1 cellular context compared by ENCODE assay signal in the genomic region with DNA sequence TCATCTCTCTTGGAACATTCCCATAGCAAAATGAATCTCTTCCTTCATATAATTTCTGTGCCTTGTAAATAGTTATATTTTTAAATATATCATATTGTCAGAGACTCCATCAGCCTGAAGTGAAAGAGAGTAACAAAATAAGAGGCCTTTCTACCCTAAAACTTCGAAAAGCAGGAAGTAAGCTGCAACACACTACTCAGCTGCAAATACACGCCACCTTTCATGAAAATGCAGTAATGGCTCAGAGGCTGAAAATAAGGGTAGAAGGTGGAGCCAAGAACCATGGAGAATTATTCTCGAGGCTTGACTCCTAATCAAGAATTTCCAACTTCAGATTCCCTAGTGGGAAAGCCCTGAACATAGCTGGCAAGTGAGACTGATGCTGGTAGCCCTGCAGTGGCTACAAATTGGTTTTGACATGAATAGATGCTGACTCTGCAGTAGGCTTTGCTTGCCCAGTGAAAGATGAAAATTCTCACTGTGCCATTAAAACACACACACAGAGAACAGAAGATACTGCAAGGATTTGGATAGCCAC.
TF ChIP-seq lines count a peak whose summit lies in the region.

No MANE protein-coding gene starts in this region.

TF ChIP-seq in GM23338, 12 proteins besides CTCF, POLR2A, EP300 and RAD21 (continued from another document):
- TF ChIP-seq, protein P1, sequence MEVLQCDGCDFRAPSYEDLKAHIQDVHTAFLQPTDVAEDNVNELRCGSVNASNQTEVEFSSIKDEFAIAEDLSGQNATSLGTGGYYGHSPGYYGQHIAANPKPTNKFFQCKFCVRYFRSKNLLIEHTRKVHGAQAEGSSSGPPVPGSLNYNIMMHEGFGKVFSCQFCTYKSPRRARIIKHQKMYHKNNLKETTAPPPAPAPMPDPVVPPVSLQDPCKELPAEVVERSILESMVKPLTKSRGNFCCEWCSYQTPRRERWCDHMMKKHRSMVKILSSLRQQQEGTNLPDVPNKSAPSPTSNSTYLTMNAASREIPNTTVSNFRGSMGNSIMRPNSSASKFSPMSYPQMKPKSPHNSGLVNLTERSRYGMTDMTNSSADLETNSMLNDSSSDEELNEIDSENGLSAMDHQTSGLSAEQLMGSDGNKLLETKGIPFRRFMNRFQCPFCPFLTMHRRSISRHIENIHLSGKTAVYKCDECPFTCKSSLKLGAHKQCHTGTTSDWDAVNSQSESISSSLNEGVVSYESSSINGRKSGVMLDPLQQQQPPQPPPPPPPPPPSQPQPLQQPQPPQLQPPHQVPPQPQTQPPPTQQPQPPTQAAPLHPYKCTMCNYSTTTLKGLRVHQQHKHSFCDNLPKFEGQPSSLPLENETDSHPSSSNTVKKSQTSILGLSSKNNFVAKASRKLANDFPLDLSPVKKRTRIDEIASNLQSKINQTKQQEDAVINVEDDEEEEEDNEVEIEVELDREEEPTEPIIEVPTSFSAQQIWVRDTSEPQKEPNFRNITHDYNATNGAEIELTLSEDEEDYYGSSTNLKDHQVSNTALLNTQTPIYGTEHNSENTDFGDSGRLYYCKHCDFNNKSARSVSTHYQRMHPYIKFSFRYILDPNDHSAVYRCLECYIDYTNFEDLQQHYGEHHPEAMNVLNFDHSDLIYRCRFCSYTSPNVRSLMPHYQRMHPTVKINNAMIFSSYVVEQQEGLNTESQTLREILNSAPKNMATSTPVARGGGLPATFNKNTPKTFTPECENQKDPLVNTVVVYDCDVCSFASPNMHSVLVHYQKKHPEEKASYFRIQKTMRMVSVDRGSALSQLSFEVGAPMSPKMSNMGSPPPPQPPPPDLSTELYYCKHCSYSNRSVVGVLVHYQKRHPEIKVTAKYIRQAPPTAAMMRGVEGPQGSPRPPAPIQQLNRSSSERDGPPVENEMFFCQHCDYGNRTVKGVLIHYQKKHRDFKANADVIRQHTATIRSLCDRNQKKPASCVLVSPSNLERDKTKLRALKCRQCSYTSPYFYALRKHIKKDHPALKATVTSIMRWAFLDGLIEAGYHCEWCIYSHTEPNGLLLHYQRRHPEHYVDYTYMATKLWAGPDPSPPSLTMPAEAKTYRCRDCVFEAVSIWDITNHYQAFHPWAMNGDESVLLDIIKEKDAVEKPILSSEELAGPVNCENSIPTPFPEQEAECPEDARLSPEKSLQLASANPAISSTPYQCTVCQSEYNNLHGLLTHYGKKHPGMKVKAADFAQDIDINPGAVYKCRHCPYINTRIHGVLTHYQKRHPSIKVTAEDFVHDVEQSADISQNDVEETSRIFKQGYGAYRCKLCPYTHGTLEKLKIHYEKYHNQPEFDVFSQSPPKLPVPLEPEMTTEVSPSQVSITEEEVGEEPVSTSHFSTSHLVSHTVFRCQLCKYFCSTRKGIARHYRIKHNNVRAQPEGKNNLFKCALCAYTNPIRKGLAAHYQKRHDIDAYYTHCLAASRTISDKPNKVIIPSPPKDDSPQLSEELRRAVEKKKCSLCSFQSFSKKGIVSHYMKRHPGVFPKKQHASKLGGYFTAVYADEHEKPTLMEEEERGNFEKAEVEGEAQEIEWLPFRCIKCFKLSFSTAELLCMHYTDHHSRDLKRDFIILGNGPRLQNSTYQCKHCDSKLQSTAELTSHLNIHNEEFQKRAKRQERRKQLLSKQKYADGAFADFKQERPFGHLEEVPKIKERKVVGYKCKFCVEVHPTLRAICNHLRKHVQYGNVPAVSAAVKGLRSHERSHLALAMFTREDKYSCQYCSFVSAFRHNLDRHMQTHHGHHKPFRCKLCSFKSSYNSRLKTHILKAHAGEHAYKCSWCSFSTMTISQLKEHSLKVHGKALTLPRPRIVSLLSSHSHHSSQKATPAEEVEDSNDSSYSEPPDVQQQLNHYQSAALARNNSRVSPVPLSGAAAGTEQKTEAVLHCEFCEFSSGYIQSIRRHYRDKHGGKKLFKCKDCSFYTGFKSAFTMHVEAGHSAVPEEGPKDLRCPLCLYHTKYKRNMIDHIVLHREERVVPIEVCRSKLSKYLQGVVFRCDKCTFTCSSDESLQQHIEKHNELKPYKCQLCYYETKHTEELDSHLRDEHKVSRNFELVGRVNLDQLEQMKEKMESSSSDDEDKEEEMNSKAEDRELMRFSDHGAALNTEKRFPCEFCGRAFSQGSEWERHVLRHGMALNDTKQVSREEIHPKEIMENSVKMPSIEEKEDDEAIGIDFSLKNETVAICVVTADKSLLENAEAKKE (CRISPR knock-in tag; IDR thresholded peaks at IDR 0.05) = no peak
- TF ChIP-seq CREB1 (CRISPR knock-in tag; IDR thresholded peaks at IDR 0.05; ENCODE audit: low read depth) = no peak
- TF ChIP-seq EZH2phosphoT487 (IDR thresholded peaks at IDR 0.05; ENCODE audit: unreplicated experiment) = no peak
- TF ChIP-seq POLR2AphosphoS5 (IDR thresholded peaks at IDR 0.05; ENCODE audit: low read depth) = no peak
- no peak for TF ChIP-seq NANOG (IDR thresholded peaks at IDR 0.05; ENCODE audit: borderline replicate concordance)
- TF ChIP-seq, protein P2, sequence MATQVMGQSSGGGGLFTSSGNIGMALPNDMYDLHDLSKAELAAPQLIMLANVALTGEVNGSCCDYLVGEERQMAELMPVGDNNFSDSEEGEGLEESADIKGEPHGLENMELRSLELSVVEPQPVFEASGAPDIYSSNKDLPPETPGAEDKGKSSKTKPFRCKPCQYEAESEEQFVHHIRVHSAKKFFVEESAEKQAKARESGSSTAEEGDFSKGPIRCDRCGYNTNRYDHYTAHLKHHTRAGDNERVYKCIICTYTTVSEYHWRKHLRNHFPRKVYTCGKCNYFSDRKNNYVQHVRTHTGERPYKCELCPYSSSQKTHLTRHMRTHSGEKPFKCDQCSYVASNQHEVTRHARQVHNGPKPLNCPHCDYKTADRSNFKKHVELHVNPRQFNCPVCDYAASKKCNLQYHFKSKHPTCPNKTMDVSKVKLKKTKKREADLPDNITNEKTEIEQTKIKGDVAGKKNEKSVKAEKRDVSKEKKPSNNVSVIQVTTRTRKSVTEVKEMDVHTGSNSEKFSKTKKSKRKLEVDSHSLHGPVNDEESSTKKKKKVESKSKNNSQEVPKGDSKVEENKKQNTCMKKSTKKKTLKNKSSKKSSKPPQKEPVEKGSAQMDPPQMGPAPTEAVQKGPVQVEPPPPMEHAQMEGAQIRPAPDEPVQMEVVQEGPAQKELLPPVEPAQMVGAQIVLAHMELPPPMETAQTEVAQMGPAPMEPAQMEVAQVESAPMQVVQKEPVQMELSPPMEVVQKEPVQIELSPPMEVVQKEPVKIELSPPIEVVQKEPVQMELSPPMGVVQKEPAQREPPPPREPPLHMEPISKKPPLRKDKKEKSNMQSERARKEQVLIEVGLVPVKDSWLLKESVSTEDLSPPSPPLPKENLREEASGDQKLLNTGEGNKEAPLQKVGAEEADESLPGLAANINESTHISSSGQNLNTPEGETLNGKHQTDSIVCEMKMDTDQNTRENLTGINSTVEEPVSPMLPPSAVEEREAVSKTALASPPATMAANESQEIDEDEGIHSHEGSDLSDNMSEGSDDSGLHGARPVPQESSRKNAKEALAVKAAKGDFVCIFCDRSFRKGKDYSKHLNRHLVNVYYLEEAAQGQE (IDR thresholded peaks at IDR 0.05; ENCODE audit: unreplicated experiment) = no peak
